ENCODE assay signal across 7 cellular contexts in the genomic region with DNA sequence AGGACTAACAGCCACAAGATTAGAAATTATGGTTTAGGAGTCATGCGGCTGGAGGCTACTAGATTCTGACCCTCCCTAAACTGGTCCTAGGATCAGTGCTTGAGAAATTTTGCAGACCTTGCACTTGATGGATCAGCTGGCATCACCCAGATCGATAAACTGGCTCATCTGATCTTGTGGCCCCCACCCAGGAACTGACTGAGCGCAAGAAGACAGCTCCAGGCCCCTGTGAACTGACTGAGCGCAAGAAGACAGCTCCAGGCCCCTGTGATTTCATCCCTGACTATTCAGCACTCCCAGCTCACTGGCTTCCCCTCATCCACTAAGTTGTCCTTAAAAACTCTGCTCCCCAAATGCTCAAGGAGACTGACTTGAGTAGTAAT.
A peak's percentile ranks its signal among the peaks of the same experiment; 100 is the strongest.
DNase-seq lines count a peak whose midpoint lies in the region; ATAC-seq and TF ChIP-seq lines count a peak whose summit lies in the region.
"Not testable (repeated sequence)": the region's sequence is repeated elsewhere in the genome, so short reads cannot be mapped to it uniquely, and the experiment has no call there.

No MANE protein-coding gene starts in this region.

- H3K4me1 ChIP-seq in RWPE2 (ENCODE audit: insufficient read depth, poor library complexity, severe bottlenecking); endodermal cell (ENCODE audit: control insufficient read depth, insufficient read depth, low read length); prostate gland (replicated peaks); upper lobe of right lung: not testable (repeated sequence)

- H3K27me3 ChIP-seq in RWPE2 (ENCODE audit: insufficient read depth, poor library complexity, severe bottlenecking); endodermal cell (ENCODE audit: control insufficient read depth, insufficient read depth, low read length, poor library complexity, severe bottlenecking); prostate gland (replicated peaks; ENCODE audit: insufficient read depth); upper lobe of right lung: not testable (repeated sequence)

- not testable (repeated sequence) for H3K27ac ChIP-seq in RWPE2 (ENCODE audit: poor library complexity, severe bottlenecking); endodermal cell (ENCODE audit: low read depth, low read length); prostate gland; upper lobe of right lung

- not testable (repeated sequence) for H3K9me3 ChIP-seq in RWPE2 (ENCODE audit: severe bottlenecking); endodermal cell (ENCODE audit: control insufficient read depth, low read length); prostate gland; upper lobe of right lung

- peak; percentile 38 for DNase-seq in RWPE2 (ENCODE audit: low spot score)
- peak; percentile 7 for DNase-seq in activated CD8-positive, alpha-beta memory T cell treated with anti-CD3 and anti-CD28 coated beads for 24 hours
- DNase-seq in endodermal cell = peak; percentile 11
- DNase-seq in left lobe of liver (ENCODE audit: low spot score) = peak; percentile 10
- peak; percentile 4 for DNase-seq in mucosa of gallbladder (ENCODE audit: low spot score)
- DNase-seq in prostate gland (ENCODE audit: low spot score) = peak; percentile 2
- peak; percentile 31 for DNase-seq in upper lobe of right lung

- not testable (repeated sequence) for ATAC-seq in RWPE2 (ENCODE audit: low read depth); left lobe of liver; upper lobe of right lung

- not testable (repeated sequence) for TF ChIP-seq CTCF in RWPE2 (IDR thresholded peaks at IDR 0.05; ENCODE audit: poor library complexity, severe bottlenecking); endodermal cell (conservative IDR thresholded peaks at IDR 0.05); prostate gland (IDR thresholded peaks at IDR 0.05); upper lobe of right lung (IDR thresholded peaks at IDR 0.05)

- not testable (repeated sequence) for H3K4me3 ChIP-seq in RWPE2 (ENCODE audit: severe bottlenecking); endodermal cell (ENCODE audit: low read length); prostate gland; upper lobe of right lung

- H3K9me3 Mint-ChIP-seq in endodermal cell = not testable (repeated sequence)

- intact Hi-C loops in prostate gland (cut with DNase I); upper lobe of right lung (cut with DNase I): not testable (repeated sequence)

- WGBS in endodermal cell (ENCODE audit: insufficient coverage in 1 of 2, insufficient read length in 1 of 2), 2 experiments = 80 to 90% methylated on average over 2 to 4 of the region's 4 CpGs
- 90% methylated on average over 4 of the region's 4 CpGs for WGBS in prostate gland

- not testable (repeated sequence) for H3K36me3 ChIP-seq in RWPE2 (ENCODE audit: low read depth); endodermal cell (ENCODE audit: control insufficient read depth, insufficient read depth, low read length); prostate gland; upper lobe of right lung

- TF ChIP-seq POLR2A in prostate gland (IDR thresholded peaks at IDR 0.05) = not testable (repeated sequence)

- not testable (repeated sequence) for H3K27me3 Mint-ChIP-seq in endodermal cell (ENCODE audit: insufficient read depth)

- not testable (repeated sequence) for H3K9ac ChIP-seq in endodermal cell (ENCODE audit: extremely low read depth, low read length, poor library complexity, severe bottlenecking)

- not testable (repeated sequence) for H3K4me1 Mint-ChIP-seq in endodermal cell

- H3K27ac Mint-ChIP-seq in endodermal cell = not testable (repeated sequence)

- H3K36me3 Mint-ChIP-seq in endodermal cell (ENCODE audit: low read depth) = not testable (repeated sequence)

- not testable (repeated sequence) for H3K4me3 Mint-ChIP-seq in endodermal cell
